ENCODE assay signal across 10 cellular contexts in genomic region chr3:143170676-143171075, GRCh38. TPM values are rescaled to one million over a fixed set of nuclear protein-coding genes. Genes with fewer than 3 reads are reported as not detected.
DNase-seq lines count a peak whose midpoint lies in the region; ATAC-seq and TF ChIP-seq lines count a peak whose summit lies in the region.
"Had no signal": no experiment of that assay in that cellular context is flagged by ENCODE, and none has a peak within 500 bp of the region (broad histone marks: within the 10 kb centered on the region; RNA-seq: fewer than 3 reads in every experiment).

No MANE protein-coding gene starts in this region.

- H3K27ac ChIP-seq in ACC112 (ENCODE audit: low read depth, low read length) (peak overlapping the region; percentile 69), caudate nucleus (ENCODE audit: low read depth, low read length) (no peak overlapping the region)

- no peaks in the 10 kb centered on the region for H3K79me2 ChIP-seq in ACC112 (ENCODE audit: control insufficient read depth, insufficient read depth, low read length, unreplicated experiment)

- H2AFZ ChIP-seq in ACC112 (ENCODE audit: low read length, unreplicated experiment), result peak overlapping the region; percentile 15

- ATAC-seq in GM19372 (IDR thresholded peaks at IDR 0.05; ENCODE audit: low read depth, unreplicated experiment), result peak; percentile 13
- no peak for ATAC-seq in HG02588 (IDR thresholded peaks at IDR 0.05; ENCODE audit: unreplicated experiment)

- no peak for TF ChIP-seq CTCF in fibroblast of villous mesenchyme (IDR thresholded peaks at IDR 0.05; ENCODE audit: insufficient read depth, low read depth, low read length)

- H3K4me3 ChIP-seq in ACC112 (ENCODE audit: low read depth, low read length) (no peak overlapping the region), fibroblast of villous mesenchyme (ENCODE audit: low read depth, low read length) (no peak overlapping the region)
- H3K4me3 ChIP-seq: sigmoid colon had no signal

- DNase-seq in RPMI7951 (ENCODE audit: low read depth) (peak; percentile 55), fibroblast of villous mesenchyme (ENCODE audit: low read depth) (peak; percentile 44), DMS53 (lab: John Stamatoyannopoulos, UW) (no peak), NCI-H748 (lab: John Stamatoyannopoulos, UW; ENCODE audit: unreplicated experiment) (no peak), caudate nucleus (lab: John Stamatoyannopoulos, UW) (no peak)
- DNase-seq: DMS79, sigmoid colon had no signal

- peaks cover 49% of the 10 kb centered on the region for H3K4me1 ChIP-seq in ACC112 (ENCODE audit: control insufficient read depth, insufficient read depth, low read length, unreplicated experiment)
- H3K4me1 ChIP-seq: sigmoid colon had no signal

- H3K27me3 ChIP-seq in ACC112 (ENCODE audit: insufficient read depth, low read length), result no peaks in the 10 kb centered on the region
- H3K27me3 ChIP-seq: sigmoid colon had no signal

- H3K36me3 ChIP-seq in ACC112 (ENCODE audit: insufficient read depth, low read length), result no peaks in the 10 kb centered on the region
- H3K36me3 ChIP-seq: sigmoid colon had no signal

RNA-seq across cellular contexts. Expression of gene CHST2, which starts 51.1 kb away (rescaled TPM):
- total RNA-seq in RPMI7951 (2014; rRNA removed; shearing (Covaris generic)), result 15.7 and 20.7 TPM in 2 replicates
- 22.5 and 40.2 TPM in 2 replicates for total RNA-seq in fibroblast of villous mesenchyme

Comparison
In these comparisons a context has a peak if more than half of its experiments do, and no peak if none do; other contexts are left out.
1. DNase-seq: peak in RPMI7951 (single experiment) and fibroblast of villous mesenchyme (single experiment); none in DMS53 (single experiment), NCI-H748 (single experiment) and caudate nucleus (0 of 61).